In genomic region chr4:2934813-2935761, GRCh38 we compare ENCODE assay signal across 8 cellular contexts. TPM values are rescaled to one million over a fixed set of nuclear protein-coding genes. Genes with fewer than 3 reads are reported as not detected.
A peak's percentile ranks its signal among the peaks of the same experiment; 100 is the strongest.
DNase-seq lines count a peak whose midpoint lies in the region; ATAC-seq and TF ChIP-seq lines count a peak whose summit lies in the region.

No MANE protein-coding gene starts in this region.

- intact Hi-C loops in right cardiac atrium (cut with DNase I) (loop anchor here in 3 of 4 donors (10.0 kb wide), 1 partner anchor 170 kb away; no protein-coding TSS in a partner anchor), psoas muscle (cut with DNase I) (loop anchor here (2.0 to 10.0 kb wide), 4 partner anchors 28 to 173 kb away; partner anchors contain the start of genes ADD1 (in 1 of the 2), GRK4 (in 1 of the 2) and NOP14 (in 1 of the 2))

- peak overlapping the region; percentile 96 for H3K27ac Mint-ChIP-seq in T-helper 17 cell

- ATAC-seq in HG02798 (IDR thresholded peaks at IDR 0.05; ENCODE audit: poor library complexity, unreplicated experiment) (peak; percentile 65), T-helper 17 cell (peak; percentile 60), right cardiac atrium (peak; percentile 74 to 85), psoas muscle (peak; percentile 80 to 83 (median 82))

- H3K4me3 ChIP-seq in right cardiac atrium (ENCODE audit: low read length) (peak overlapping the region; percentile 81), psoas muscle (peak overlapping the region; percentile 100)

- H3K36me3 Mint-ChIP-seq in T-helper 17 cell (ENCODE audit: low read depth): peaks cover 4% of the 10 kb centered on the region

- H3K9me3 ChIP-seq in T-helper 17 cell (ENCODE audit: control insufficient read depth, low read length, poor library complexity, severe bottlenecking): peaks cover 2% of the 10 kb centered on the region
- no peaks in the 10 kb centered on the region for H3K9me3 ChIP-seq in right cardiac atrium (ENCODE audit: control insufficient read depth, low read length)
- no peaks in the 10 kb centered on the region for H3K9me3 ChIP-seq in psoas muscle

- TF ChIP-seq CTCF in psoas muscle (IDR thresholded peaks at IDR 0.05): no peak

- peaks cover 2 to 38% of the 10 kb centered on the region in 2 donors for H3K36me3 ChIP-seq in psoas muscle (ENCODE audit: insufficient read depth in 1 of 2, low read depth in 1 of 2)

- no peaks in the 10 kb centered on the region for H3K27me3 Mint-ChIP-seq in T-helper 17 cell

- under 1% methylated on average over 70 of the region's 70 CpGs for WGBS in right cardiac atrium
- 0 to 2% (median 0%) methylated on average over 52 to 70 of the region's 70 CpGs for WGBS in psoas muscle, 3 donors

- peak; percentile 94 for TF ChIP-seq POLR2A in GM10847 (IDR thresholded peaks at IDR 0.05; ENCODE audit: extremely low read depth, insufficient read length)

- H3K27me3 ChIP-seq in right cardiac atrium (ENCODE audit: control insufficient read depth, insufficient read depth) (no peaks in the 10 kb centered on the region), psoas muscle (ENCODE audit: insufficient read depth in 3 of 3, low read length in 2 of 3) (no peaks in the 10 kb centered on the region)

- H3K27ac ChIP-seq in angular gyrus (ENCODE audit: low read depth, low read length) (peak overlapping the region; percentile 64), right cardiac atrium (ENCODE audit: low read length) (peak overlapping the region; percentile 80), psoas muscle (peak overlapping the region; percentile 97)

- peaks cover 7% of the 10 kb centered on the region for H3K4me1 ChIP-seq in right cardiac atrium (ENCODE audit: control insufficient read depth, insufficient read depth, low read length)
- peaks cover 55% of the 10 kb centered on the region for H3K4me1 ChIP-seq in psoas muscle

- peak; percentile 72 for DNase-seq in NCI-H1694 treated with DMSO at 0.1 percent for 48 hours (lab: John Stamatoyannopoulos, UW)
- peak; percentile 93 to 97 (median 96) for DNase-seq in T-helper 17 cell
- peak; percentile 95 to 99 (median 98) for DNase-seq in right cardiac atrium
- peak; percentile 96 to 98 for DNase-seq in psoas muscle
- DNase-seq in ureter (ENCODE audit: low spot score): peak; percentile 97

- H3K4me3 Mint-ChIP-seq in T-helper 17 cell: peak overlapping the region; percentile 87

- peaks cover 38% of the 10 kb centered on the region for H3K4me1 Mint-ChIP-seq in T-helper 17 cell

RNA-seq across cellular contexts. Expression of gene NOP14, which starts 28.1 kb away (rescaled TPM):
- total RNA-seq in T-helper 17 cell (10 to 100 TPM; 32.8 to 34.0 TPM), right cardiac atrium (10 to 100 TPM; 15.4 to 19.2 (median 18.4) TPM), psoas muscle (10 to 100 TPM; 28.0 to 45.1 (median 43.9) TPM), ureter (43.0 TPM)
- polyA plus RNA-seq in right cardiac atrium (12.0 TPM), psoas muscle (10 to 100 TPM; 24.7 to 48.1 (median 45.0) TPM)

RNA-seq across cellular contexts. Expression of gene GRK4, which starts 28.3 kb away (rescaled TPM):
- total RNA-seq in T-helper 17 cell (1 to 10 TPM; 1.7 to 3.6 TPM), right cardiac atrium (10 to 100 TPM; 11.6 to 13.1 (median 12.4) TPM), psoas muscle (1 to 10 TPM; 5.9 to 7.9 (median 6.9) TPM), ureter (4.3 TPM)
- polyA plus RNA-seq in right cardiac atrium (8.4 TPM), psoas muscle (1 to 10 TPM; 5.8 to 9.2 (median 6.6) TPM)

Comparison
In these comparisons a context has a peak if more than half of its experiments do, and no peak if none do; other contexts are left out.
1. Peak in every context shown above with its lines: DNase-seq, ATAC-seq, H3K4me3 ChIP-seq and H3K27ac ChIP-seq.